1 cellular context compared by ENCODE assay signal in the genomic region with DNA sequence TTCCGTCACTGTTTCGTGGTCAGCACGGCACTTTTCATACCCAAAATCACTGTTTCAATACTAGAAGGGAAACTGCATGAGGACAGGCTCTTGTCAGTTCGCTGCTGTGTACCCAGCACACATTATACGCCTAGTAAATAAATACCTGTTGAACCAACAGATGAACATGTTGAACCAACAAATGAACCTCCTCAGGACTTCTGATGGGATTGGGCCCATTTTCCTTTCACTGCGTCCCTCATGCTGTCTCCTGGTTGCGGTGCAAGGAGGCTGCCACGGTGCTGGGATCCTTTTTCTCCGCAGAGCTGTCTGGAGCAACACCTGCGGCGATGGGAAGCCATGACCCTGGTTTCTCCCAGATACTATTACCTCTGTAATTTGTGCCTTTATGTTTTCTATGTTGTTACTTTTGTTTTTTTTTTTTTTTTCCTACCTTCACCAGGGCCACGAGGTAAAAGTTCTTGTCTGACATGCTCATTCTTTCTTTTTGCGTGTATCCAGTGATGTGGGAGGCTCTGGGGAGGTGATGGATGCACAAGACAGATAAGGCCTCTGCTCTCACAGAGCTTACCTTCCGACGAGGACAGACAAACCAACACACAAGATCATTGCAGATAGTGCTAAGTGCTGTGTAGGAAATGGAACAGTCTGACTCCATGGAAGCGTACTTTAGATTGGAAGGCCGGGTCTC.
TF ChIP-seq lines count a peak whose summit lies in the region.

No MANE protein-coding gene starts in this region.

TF ChIP-seq in GM12878, 131 proteins besides CTCF, POLR2A, EP300 and RAD21 (continued from another document):
- TF ChIP-seq, protein P1, sequence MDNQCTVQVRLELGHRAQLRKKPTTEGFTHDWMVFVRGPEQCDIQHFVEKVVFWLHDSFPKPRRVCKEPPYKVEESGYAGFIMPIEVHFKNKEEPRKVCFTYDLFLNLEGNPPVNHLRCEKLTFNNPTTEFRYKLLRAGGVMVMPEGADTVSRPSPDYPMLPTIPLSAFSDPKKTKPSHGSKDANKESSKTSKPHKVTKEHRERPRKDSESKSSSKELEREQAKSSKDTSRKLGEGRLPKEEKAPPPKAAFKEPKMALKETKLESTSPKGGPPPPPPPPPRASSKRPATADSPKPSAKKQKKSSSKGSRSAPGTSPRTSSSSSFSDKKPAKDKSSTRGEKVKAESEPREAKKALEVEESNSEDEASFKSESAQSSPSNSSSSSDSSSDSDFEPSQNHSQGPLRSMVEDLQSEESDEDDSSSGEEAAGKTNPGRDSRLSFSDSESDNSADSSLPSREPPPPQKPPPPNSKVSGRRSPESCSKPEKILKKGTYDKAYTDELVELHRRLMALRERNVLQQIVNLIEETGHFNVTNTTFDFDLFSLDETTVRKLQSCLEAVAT (IDR thresholded peaks at IDR 0.05): peak; percentile 24
- TF ChIP-seq BHLHE40 (IDR thresholded peaks at IDR 0.05; ENCODE audit: borderline replicate concordance in 1 of 2, low read depth in 2 of 2, low read length in 1 of 2): no peak
- TF ChIP-seq, protein P2, sequence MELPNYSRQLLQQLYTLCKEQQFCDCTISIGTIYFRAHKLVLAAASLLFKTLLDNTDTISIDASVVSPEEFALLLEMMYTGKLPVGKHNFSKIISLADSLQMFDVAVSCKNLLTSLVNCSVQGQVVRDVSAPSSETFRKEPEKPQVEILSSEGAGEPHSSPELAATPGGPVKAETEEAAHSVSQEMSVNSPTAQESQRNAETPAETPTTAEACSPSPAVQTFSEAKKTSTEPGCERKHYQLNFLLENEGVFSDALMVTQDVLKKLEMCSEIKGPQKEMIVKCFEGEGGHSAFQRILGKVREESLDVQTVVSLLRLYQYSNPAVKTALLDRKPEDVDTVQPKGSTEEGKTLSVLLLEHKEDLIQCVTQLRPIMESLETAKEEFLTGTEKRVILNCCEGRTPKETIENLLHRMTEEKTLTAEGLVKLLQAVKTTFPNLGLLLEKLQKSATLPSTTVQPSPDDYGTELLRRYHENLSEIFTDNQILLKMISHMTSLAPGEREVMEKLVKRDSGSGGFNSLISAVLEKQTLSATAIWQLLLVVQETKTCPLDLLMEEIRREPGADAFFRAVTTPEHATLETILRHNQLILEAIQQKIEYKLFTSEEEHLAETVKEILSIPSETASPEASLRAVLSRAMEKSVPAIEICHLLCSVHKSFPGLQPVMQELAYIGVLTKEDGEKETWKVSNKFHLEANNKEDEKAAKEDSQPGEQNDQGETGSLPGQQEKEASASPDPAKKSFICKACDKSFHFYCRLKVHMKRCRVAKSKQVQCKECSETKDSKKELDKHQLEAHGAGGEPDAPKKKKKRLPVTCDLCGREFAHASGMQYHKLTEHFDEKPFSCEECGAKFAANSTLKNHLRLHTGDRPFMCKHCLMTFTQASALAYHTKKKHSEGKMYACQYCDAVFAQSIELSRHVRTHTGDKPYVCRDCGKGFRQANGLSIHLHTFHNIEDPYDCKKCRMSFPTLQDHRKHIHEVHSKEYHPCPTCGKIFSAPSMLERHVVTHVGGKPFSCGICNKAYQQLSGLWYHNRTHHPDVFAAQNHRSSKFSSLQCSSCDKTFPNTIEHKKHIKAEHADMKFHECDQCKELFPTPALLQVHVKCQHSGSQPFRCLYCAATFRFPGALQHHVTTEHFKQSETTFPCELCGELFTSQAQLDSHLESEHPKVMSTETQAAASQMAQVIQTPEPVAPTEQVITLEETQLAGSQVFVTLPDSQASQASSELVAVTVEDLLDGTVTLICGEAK (IDR thresholded peaks at IDR 0.05; ENCODE audit: borderline replicate concordance): 0 out of 2 replicates have a peak, but pooled peaks have one; percentile 17
- TF ChIP-seq, protein P3, sequence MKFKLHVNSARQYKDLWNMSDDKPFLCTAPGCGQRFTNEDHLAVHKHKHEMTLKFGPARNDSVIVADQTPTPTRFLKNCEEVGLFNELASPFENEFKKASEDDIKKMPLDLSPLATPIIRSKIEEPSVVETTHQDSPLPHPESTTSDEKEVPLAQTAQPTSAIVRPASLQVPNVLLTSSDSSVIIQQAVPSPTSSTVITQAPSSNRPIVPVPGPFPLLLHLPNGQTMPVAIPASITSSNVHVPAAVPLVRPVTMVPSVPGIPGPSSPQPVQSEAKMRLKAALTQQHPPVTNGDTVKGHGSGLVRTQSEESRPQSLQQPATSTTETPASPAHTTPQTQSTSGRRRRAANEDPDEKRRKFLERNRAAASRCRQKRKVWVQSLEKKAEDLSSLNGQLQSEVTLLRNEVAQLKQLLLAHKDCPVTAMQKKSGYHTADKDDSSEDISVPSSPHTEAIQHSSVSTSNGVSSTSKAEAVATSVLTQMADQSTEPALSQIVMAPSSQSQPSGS (IDR thresholded peaks at IDR 0.05; ENCODE audit: low read length): no peak
